ENCODE assay signal across 1 cellular context in the genomic region with DNA sequence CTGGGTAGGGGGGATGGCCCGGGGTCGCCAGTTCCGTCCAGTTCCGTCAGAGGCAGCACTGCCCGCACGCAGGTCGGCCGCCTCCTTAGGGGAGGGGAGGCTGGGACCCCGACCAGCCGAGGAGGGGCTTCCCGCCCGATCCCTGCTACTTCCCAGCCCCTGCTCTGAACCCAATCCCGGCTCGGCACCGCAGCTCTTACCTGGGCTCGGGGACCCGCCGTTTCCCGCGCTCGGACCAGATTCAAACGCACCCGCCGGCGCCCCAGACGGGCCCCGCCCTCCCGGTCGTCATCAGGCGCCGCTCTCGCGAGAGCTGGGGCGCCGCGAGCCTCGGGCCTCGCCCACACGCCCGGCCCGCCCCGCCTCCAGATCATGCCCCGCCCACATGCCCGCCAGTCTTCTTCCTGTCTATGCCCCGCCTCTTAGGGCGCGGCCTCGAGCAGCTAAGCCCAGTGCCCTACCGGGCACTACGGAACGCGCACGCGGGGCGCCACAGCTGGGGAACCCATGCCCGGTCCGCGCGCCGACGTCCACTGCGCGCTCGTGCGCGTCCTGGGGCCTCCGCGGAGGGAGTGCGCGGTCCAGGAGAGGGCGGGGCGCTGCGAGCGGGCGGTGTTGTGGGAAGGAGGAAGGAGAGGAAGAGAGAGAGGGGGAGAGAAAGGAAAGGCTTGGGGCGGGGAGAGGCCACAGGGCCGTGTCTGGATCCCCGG.
A peak's percentile ranks its signal among the peaks of the same experiment; 100 is the strongest.
TF ChIP-seq lines count a peak whose summit lies in the region.

A gene with protein sequence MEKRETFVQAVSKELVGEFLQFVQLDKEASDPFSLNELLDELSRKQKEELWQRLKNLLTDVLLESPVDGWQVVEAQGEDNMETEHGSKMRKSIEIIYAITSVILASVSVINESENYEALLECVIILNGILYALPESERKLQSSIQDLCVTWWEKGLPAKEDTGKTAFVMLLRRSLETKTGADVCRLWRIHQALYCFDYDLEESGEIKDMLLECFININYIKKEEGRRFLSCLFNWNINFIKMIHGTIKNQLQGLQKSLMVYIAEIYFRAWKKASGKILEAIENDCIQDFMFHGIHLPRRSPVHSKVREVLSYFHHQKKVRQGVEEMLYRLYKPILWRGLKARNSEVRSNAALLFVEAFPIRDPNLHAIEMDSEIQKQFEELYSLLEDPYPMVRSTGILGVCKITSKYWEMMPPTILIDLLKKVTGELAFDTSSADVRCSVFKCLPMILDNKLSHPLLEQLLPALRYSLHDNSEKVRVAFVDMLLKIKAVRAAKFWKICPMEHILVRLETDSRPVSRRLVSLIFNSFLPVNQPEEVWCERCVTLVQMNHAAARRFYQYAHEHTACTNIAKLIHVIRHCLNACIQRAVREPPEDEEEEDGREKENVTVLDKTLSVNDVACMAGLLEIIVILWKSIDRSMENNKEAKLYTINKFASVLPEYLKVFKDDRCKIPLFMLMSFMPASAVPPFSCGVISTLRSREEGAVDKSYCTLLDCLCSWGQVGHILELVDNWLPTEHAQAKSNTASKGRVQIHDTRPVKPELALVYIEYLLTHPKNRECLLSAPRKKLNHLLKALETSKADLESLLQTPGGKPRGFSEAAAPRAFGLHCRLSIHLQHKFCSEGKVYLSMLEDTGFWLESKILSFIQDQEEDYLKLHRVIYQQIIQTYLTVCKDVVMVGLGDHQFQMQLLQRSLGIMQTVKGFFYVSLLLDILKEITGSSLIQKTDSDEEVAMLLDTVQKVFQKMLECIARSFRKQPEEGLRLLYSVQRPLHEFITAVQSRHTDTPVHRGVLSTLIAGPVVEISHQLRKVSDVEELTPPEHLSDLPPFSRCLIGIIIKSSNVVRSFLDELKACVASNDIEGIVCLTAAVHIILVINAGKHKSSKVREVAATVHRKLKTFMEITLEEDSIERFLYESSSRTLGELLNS (minus strand): TSS at position 281 of the 710 bp plus-strand sequence. CDS start 2,905 bp downstream, outside the sequence.

TF ChIP-seq in HCT116, 20 proteins besides CTCF, POLR2A, EP300 and RAD21 (continued from another document):
- TF ChIP-seq, protein P1, sequence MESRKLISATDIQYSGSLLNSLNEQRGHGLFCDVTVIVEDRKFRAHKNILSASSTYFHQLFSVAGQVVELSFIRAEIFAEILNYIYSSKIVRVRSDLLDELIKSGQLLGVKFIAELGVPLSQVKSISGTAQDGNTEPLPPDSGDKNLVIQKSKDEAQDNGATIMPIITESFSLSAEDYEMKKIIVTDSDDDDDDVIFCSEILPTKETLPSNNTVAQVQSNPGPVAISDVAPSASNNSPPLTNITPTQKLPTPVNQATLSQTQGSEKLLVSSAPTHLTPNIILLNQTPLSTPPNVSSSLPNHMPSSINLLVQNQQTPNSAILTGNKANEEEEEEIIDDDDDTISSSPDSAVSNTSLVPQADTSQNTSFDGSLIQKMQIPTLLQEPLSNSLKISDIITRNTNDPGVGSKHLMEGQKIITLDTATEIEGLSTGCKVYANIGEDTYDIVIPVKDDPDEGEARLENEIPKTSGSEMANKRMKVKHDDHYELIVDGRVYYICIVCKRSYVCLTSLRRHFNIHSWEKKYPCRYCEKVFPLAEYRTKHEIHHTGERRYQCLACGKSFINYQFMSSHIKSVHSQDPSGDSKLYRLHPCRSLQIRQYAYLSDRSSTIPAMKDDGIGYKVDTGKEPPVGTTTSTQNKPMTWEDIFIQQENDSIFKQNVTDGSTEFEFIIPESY (IDR thresholded peaks at IDR 0.05; ENCODE audit: extremely low read depth, insufficient replicate concordance, low read length), result peak; percentile 97
- no peak for TF ChIP-seq YY1 (IDR thresholded peaks at IDR 0.05; ENCODE audit: extremely low read depth, insufficient replicate concordance, low read depth, low read length)
- peak; percentile 91 for TF ChIP-seq SIN3A (IDR thresholded peaks at IDR 0.05; ENCODE audit: low read depth)
- TF ChIP-seq SRF (IDR thresholded peaks at IDR 0.05; ENCODE audit: low read depth), result no peak
- TF ChIP-seq SP1 (IDR thresholded peaks at IDR 0.05; ENCODE audit: low read depth), result peak; percentile 80
- TF ChIP-seq, protein P2, sequence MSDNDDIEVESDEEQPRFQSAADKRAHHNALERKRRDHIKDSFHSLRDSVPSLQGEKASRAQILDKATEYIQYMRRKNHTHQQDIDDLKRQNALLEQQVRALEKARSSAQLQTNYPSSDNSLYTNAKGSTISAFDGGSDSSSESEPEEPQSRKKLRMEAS (IDR thresholded peaks at IDR 0.05), result peak; percentile 96
- peak; percentile 91 for TF ChIP-seq CBX3 (IDR thresholded peaks at IDR 0.05; ENCODE audit: low read depth)
- TF ChIP-seq ZFX (IDR thresholded peaks at IDR 0.05), result peak; percentile 64; the same call in 1 of the 2 replicates
- peak; percentile 90 for TF ChIP-seq EGR1 (IDR thresholded peaks at IDR 0.05; ENCODE audit: low read depth)
- peak; percentile 42 for TF ChIP-seq ELF1 (IDR thresholded peaks at IDR 0.05; ENCODE audit: borderline replicate concordance, low read depth)
- TF ChIP-seq ZNF274 (IDR thresholded peaks at IDR 0.05; ENCODE audit: low read depth, low read length), result no peak
- peak; percentile 65 for TF ChIP-seq TCF7L2 (IDR thresholded peaks at IDR 0.05; ENCODE audit: borderline replicate concordance, extremely low read depth, insufficient read depth, insufficient read length)
